Comparison of ENCODE assay signal across 30 cellular contexts in genomic region chr11:133941546-133941945, GRCh38. TPM values are rescaled to one million over a fixed set of nuclear protein-coding genes. Genes with fewer than 3 reads are reported as not detected.
"Had no signal": no experiment of that assay in that cellular context is flagged by ENCODE, and none has a peak within 500 bp of the region (broad histone marks: within the 10 kb centered on the region; RNA-seq: fewer than 3 reads in every experiment).

No MANE protein-coding gene starts in this region.

- H3K4me3 ChIP-seq: body of pancreas, cardiac muscle cell, gastroesophageal sphincter, pancreas, psoas muscle, sigmoid colon, thoracic aorta had no signal

- H3K4me3 Mint-ChIP-seq: activated B cell treated with CpG ODN at 0.5 μM for 24 hours; activated CD4-positive, alpha-beta memory T cell treated with anti-CD3 and anti-CD28 coated beads for 36 hours; activated naive CD8-positive, alpha-beta T cell; naive thymus-derived CD8-positive, alpha-beta T cell; neural crest cell; stimulated activated effector memory CD8-positive, alpha-beta T cell treated with anti-CD3 and anti-CD28 coated beads, Interleukin-12 subunit alpha, Interleukin-12 subunit beta, amount 100 ng/mL, for 72 hours; stimulated activated naive CD8-positive, alpha-beta T cell treated with anti-CD3 and anti-CD28 coated beads, Interleukin-15, Interleukin-2, amounts not matched to agents 100 ng/mL and 50 ng/mL, for 24 hours had no signal

- ATAC-seq: body of pancreas; gastroesophageal sphincter; left colon; naive thymus-derived CD8-positive, alpha-beta T cell; pancreas; psoas muscle; stimulated activated effector memory CD8-positive, alpha-beta T cell treated with anti-CD3 and anti-CD28 coated beads, Interleukin-12 subunit alpha, Interleukin-12 subunit beta, amount 100 ng/mL, for 72 hours had no signal

- FAIRE-seq: endothelial cell of umbilical vein, keratinocyte, pancreas, small intestine, urothelium cell line had no signal

- H3K27ac ChIP-seq: body of pancreas, cardiac muscle cell, pancreas, psoas muscle, sigmoid colon, thoracic aorta had no signal

- H3K4me1 ChIP-seq: body of pancreas, pancreas, psoas muscle had no signal

- DNase-seq: activated B cell treated with CpG ODN at 0.5 μM for 24 hours; activated CD4-positive, alpha-beta memory T cell treated with anti-CD3 and anti-CD28 coated beads for 36 hours; activated naive CD4-positive, alpha-beta T cell; activated T-cell treated with anti-CD3 and anti-CD28 coated beads, Interleukin-2, amount 50 U/mL, for 48 hours; anterior cingulate cortex; body of pancreas; head of caudate nucleus; hippocampal formation; left colon; midbrain; naive thymus-derived CD8-positive, alpha-beta T cell; nucleus accumbens; psoas muscle; sigmoid colon; small intestine; stimulated activated CD4-positive, alpha-beta T cell treated with anti-CD3 and anti-CD28 coated beads, Interleukin-4, amount 100 ng/mL, for 24 hours; T1000; trophoblast cell had no signal

- H3K9me3 ChIP-seq: body of pancreas, gastroesophageal sphincter, pancreas, psoas muscle, sigmoid colon, thoracic aorta had no signal

- H3K9me3 Mint-ChIP-seq: activated B cell treated with CpG ODN at 0.5 μM for 24 hours; activated CD4-positive, alpha-beta memory T cell treated with anti-CD3 and anti-CD28 coated beads for 36 hours; naive thymus-derived CD8-positive, alpha-beta T cell; stimulated activated effector memory CD8-positive, alpha-beta T cell treated with anti-CD3 and anti-CD28 coated beads, Interleukin-12 subunit alpha, Interleukin-12 subunit beta, amount 100 ng/mL, for 72 hours; stimulated activated naive CD8-positive, alpha-beta T cell treated with anti-CD3 and anti-CD28 coated beads, Interleukin-15, Interleukin-2, amounts not matched to agents 100 ng/mL and 50 ng/mL, for 24 hours had no signal

- H3K27me3 ChIP-seq: body of pancreas, cardiac muscle cell, gastroesophageal sphincter, pancreas, sigmoid colon had no signal

- H3K36me3 ChIP-seq: cardiac muscle cell, pancreas had no signal

- H3K4me1 Mint-ChIP-seq: activated B cell treated with CpG ODN at 0.5 μM for 24 hours had no signal

- H3K27ac Mint-ChIP-seq: activated B cell treated with CpG ODN at 0.5 μM for 24 hours; activated CD4-positive, alpha-beta memory T cell treated with anti-CD3 and anti-CD28 coated beads for 36 hours; activated naive CD8-positive, alpha-beta T cell; stimulated activated effector memory CD8-positive, alpha-beta T cell treated with anti-CD3 and anti-CD28 coated beads, Interleukin-12 subunit alpha, Interleukin-12 subunit beta, amount 100 ng/mL, for 72 hours; stimulated activated naive CD8-positive, alpha-beta T cell treated with anti-CD3 and anti-CD28 coated beads, Interleukin-15, Interleukin-2, amounts not matched to agents 100 ng/mL and 50 ng/mL, for 24 hours had no signal

- H3K27me3 Mint-ChIP-seq: activated CD4-positive, alpha-beta memory T cell treated with anti-CD3 and anti-CD28 coated beads for 36 hours; activated naive CD8-positive, alpha-beta T cell; stimulated activated naive CD8-positive, alpha-beta T cell treated with anti-CD3 and anti-CD28 coated beads, Interleukin-15, Interleukin-2, amounts not matched to agents 100 ng/mL and 50 ng/mL, for 24 hours had no signal

RNA-seq across cellular contexts. Expression of gene IGSF9B, which starts 15.2 kb away (rescaled TPM):
- polyA plus RNA-seq: fibroblast of lung had no signal
